Comparison of ENCODE assay signal across 1 cellular context in genomic region chr19:18291590-18292459, GRCh38.
A peak's percentile ranks its signal among the peaks of the same experiment; 100 is the strongest.
TF ChIP-seq lines count a peak whose summit lies in the region.

No MANE protein-coding gene starts in this region.

TF ChIP-seq in K562, 482 proteins besides CTCF, POLR2A, EP300 and RAD21 (continued from another document and continues in another):
- peak; percentile 81; the same call in 1 of the 2 replicates for TF ChIP-seq AFF4 (CRISPR knock-in tag; IDR thresholded peaks at IDR 0.05)
- TF ChIP-seq NR3C1 (CRISPR knock-in tag; IDR thresholded peaks at IDR 0.05) = no peak; the same call in 1 of the 2 replicates
- TF ChIP-seq MAZ (CRISPR knock-in tag; conservative IDR thresholded peaks at IDR 0.05 in 1 of 2, IDR thresholded peaks at IDR 0.05 in 1 of 2) = peak; percentile 93 to 95
- peak; percentile 55 for TF ChIP-seq ZNF740 (CRISPR knock-in tag; IDR thresholded peaks at IDR 0.05)
- no peak for TF ChIP-seq ZNF740 (tag; IDR thresholded peaks at IDR 0.05)
- peak; percentile 90 for TF ChIP-seq FOXP1 (CRISPR knock-in tag; IDR thresholded peaks at IDR 0.05)
- TF ChIP-seq YY1 (IDR thresholded peaks at IDR 0.05; ENCODE audit: borderline replicate concordance in 1 of 3, control insufficient read depth in 1 of 3, extremely low read depth in 1 of 3, insufficient read depth in 3 of 3, insufficient read length in 1 of 3, insufficient replicate concordance in 2 of 3, low read depth in 1 of 3, low read length in 2 of 3) = peak in 1 of 3 experiments; percentile 10
- peak; percentile 100 for TF ChIP-seq ZSCAN29 (IDR thresholded peaks at IDR 0.05)
- peak; percentile 81 for TF ChIP-seq ZBTB40 (IDR thresholded peaks at IDR 0.05)
- TF ChIP-seq ZBTB40 (CRISPR knock-in tag; IDR thresholded peaks at IDR 0.05) = no peak
- no peak for TF ChIP-seq NR2F6 (CRISPR knock-in tag; IDR thresholded peaks at IDR 0.05)
- TF ChIP-seq PBX2 (CRISPR knock-in tag; IDR thresholded peaks at IDR 0.05; ENCODE audit: low read depth) = no peak
- no peak for TF ChIP-seq PBX2 (tag; conservative IDR thresholded peaks at IDR 0.05; ENCODE audit: low read depth)
- TF ChIP-seq NR4A1 (CRISPR knock-in tag; IDR thresholded peaks at IDR 0.05) = no peak
- peak; percentile 78; the same call in 1 of the 2 replicates for TF ChIP-seq NR4A1 (tag; IDR thresholded peaks at IDR 0.05)
- no peak for TF ChIP-seq BRF2 (IDR thresholded peaks at IDR 0.05; ENCODE audit: borderline replicate concordance, insufficient read depth, insufficient read length)
- 0 out of 2 replicates have a peak, but pooled peaks have one; percentile 12 for TF ChIP-seq CBFA2T3 (IDR thresholded peaks at IDR 0.05)
- TF ChIP-seq SMAD4 (CRISPR knock-in tag; conservative IDR thresholded peaks at IDR 0.05) = peak; percentile 96
- TF ChIP-seq KAT2B (IDR thresholded peaks at IDR 0.05; ENCODE audit: low read depth, low read length) = no peak
- TF ChIP-seq GATA2 (CRISPR knock-in tag; IDR thresholded peaks at IDR 0.05) = no peak
- TF ChIP-seq HMBOX1 (IDR thresholded peaks at IDR 0.05) = no peak
- TF ChIP-seq RCOR1 (IDR thresholded peaks at IDR 0.05; ENCODE audit: borderline replicate concordance in 1 of 2, low read depth in 2 of 2, low read length in 2 of 2) = peak in 1 of 2 experiments; percentile 52; a peak in 2 of 4 replicates
- peak; percentile 6; the same call in 1 of the 2 replicates for TF ChIP-seq THAP12 (CRISPR knock-in tag; IDR thresholded peaks at IDR 0.05)
- no peak for TF ChIP-seq EZH2 (IDR thresholded peaks at IDR 0.05; ENCODE audit: borderline replicate concordance, low read depth, low read length)
- TF ChIP-seq GABPB1 (CRISPR knock-in tag; IDR thresholded peaks at IDR 0.05) = peak; percentile 72
- TF ChIP-seq USF2 (CRISPR knock-in tag; IDR thresholded peaks at IDR 0.05) = no peak; the same call in 1 of the 2 replicates
- no peak for TF ChIP-seq PTTG1 (tag; IDR thresholded peaks at IDR 0.05; ENCODE audit: low read depth)
- no peak for TF ChIP-seq NCOA4 (IDR thresholded peaks at IDR 0.05; ENCODE audit: partially characterized antibody)
- TF ChIP-seq GTF2A2 (tag; IDR thresholded peaks at IDR 0.05) = no peak
- peak; percentile 31; the same call in 1 of the 2 replicates for TF ChIP-seq HMG20B (CRISPR knock-in tag; IDR thresholded peaks at IDR 0.05)
- TF ChIP-seq E2F4 (CRISPR knock-in tag; IDR thresholded peaks at IDR 0.05; ENCODE audit: low read depth) = no peak
- TF ChIP-seq TAL1 (IDR thresholded peaks at IDR 0.05) = 0 out of 2 replicates have a peak, but pooled peaks have one; percentile 26
- TF ChIP-seq ZNF232 (CRISPR knock-in tag; IDR thresholded peaks at IDR 0.05) = peak; percentile 77; the same call in 1 of the 2 replicates
- peak; percentile 99 for TF ChIP-seq EGR1 (conservative IDR thresholded peaks at IDR 0.05)
